In the genomic region with DNA sequence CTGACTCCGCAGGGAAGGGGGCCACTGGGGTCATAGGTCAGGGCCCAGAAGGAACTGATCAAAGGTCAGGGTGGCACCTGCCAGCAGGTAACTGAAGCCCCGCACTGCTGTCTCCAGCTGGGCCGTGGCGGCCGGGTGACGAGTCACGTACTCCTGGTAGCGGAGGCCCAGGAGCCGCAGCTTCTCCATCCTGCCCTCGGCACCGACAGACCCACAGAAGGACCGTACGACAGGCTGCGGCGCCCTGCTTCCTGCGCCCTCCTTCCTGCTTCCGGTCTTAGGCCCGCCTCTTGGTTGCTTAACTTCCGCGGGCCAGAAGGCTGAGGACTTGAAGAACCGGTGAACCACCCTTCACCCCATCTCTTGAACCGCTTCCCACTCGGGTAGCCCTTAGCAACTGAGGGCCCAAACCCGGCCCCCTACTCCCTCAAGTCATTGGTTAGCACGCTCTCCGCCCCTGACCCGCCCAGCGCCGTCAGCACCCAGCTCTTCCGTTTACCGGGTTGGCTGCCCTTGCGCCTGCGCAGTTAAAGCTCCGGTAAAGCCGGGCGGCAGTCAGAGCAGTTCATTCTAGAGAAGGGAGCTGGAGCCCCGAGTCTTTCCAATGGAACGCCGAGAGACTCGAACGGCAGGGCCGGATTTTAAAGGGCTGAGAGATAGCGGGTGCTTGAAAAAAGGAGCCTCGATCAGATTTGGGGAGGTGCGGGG, we compare ENCODE assay signal across 8 cellular contexts. TPM values are rescaled to one million over a fixed set of nuclear protein-coding genes. Genes with fewer than 3 reads are reported as not detected.
DNase-seq lines count a peak whose midpoint lies in the region; ATAC-seq, FAIRE-seq and TF ChIP-seq lines count a peak whose summit lies in the region.

A gene (minus strand): TSS at position 255 of the 708 bp plus-strand sequence. CDS start 66 bp downstream, at position 189.

- peaks cover 0 to 34% of the 10 kb centered on the region in 2 donors for H3K36me3 ChIP-seq in adrenal gland (replicated peaks in 1 of 2)
- H3K36me3 ChIP-seq in heart right ventricle: peaks cover 0 to 35% (median 17%) of the 10 kb centered on the region in 9 donors
- H3K36me3 ChIP-seq in upper lobe of left lung: peaks cover 20 to 32% (median 25%) of the 10 kb centered on the region in 4 donors

- FAIRE-seq in GM12892 (lab: Jason Lieb, UNC): peak; percentile 97

- H3K4me3 ChIP-seq in adrenal gland: peak within 1 kb of the TSS; percentile 42 to 92 (median 67)
- H3K4me3 ChIP-seq in heart right ventricle: peak within 1 kb of the TSS; percentile 75 to 99 (median 92)
- H3K4me3 ChIP-seq in upper lobe of left lung: peak within 1 kb of the TSS; percentile 73 to 96 (median 89)

- TF ChIP-seq EP300 in upper lobe of left lung (IDR thresholded peaks at IDR 0.05): peak in 1 of 4 donors; percentile 55

- H3K4me1 ChIP-seq in adrenal gland (replicated peaks in 1 of 2) (peaks cover 6 to 32% of the 10 kb centered on the region in 2 donors), heart right ventricle (peaks cover 15 to 57% (median 33%) of the 10 kb centered on the region in 9 donors), upper lobe of left lung (peaks cover 25 to 45% (median 35%) of the 10 kb centered on the region in 4 donors)

- 0 to 1% (median 0%) methylated on average over 22 to 45 of the region's 45 CpGs for WGBS in adrenal gland, 4 donors
- 0 to 1% methylated on average over 45 of the region's 45 CpGs for WGBS in heart right ventricle, 2 donors
- WGBS in upper lobe of left lung, 2 donors: 0% methylated on average over 28 to 45 of the region's 45 CpGs

- no peaks in the 10 kb centered on the region for H3K9me3 ChIP-seq in adrenal gland (replicated peaks in 1 of 3)
- H3K9me3 ChIP-seq in heart right ventricle: no peaks in the 10 kb centered on the region
- H3K9me3 ChIP-seq in upper lobe of left lung: no peaks in the 10 kb centered on the region

- DNase-seq in GM12892 (ENCODE audit: insufficient read length) (peak; percentile 98), NCI-H146 (lab: John Stamatoyannopoulos, UW) (peak; percentile 99), T-helper 1 cell (peak; percentile 94 to 99 (median 95)), adrenal gland (peak; percentile 96 to 99 (median 97)), heart right ventricle (peak; percentile 96), posterior cingulate gyrus (peak; percentile 94 to 99 (median 96)), upper lobe of left lung (peak; percentile 96 to 98)

- ATAC-seq in HG02852 (IDR thresholded peaks at IDR 0.05; ENCODE audit: unreplicated experiment) (peak; percentile 89), heart right ventricle (peak; percentile 92 to 97 (median 94)), upper lobe of left lung (ENCODE audit: low FRiP score in 2 of 2) (peak; percentile 93 to 94)

- TF ChIP-seq CTCF in adrenal gland (IDR thresholded peaks at IDR 0.05) (no peak), heart right ventricle (IDR thresholded peaks at IDR 0.05) (no peak), upper lobe of left lung (IDR thresholded peaks at IDR 0.05) (peak in 1 of 6 experiments; percentile 14)

- H3K27me3 ChIP-seq in adrenal gland (no peaks in the 10 kb centered on the region), heart right ventricle (peaks cover 0 to 15% (median 12%) of the 10 kb centered on the region in 7 donors), upper lobe of left lung (peaks cover 0 to 15% (median 10%) of the 10 kb centered on the region in 4 donors)

- TF ChIP-seq POLR2A in GM12892 (IDR thresholded peaks at IDR 0.05; ENCODE audit: low read depth, low read length) (peak; percentile 95), adrenal gland (IDR thresholded peaks at IDR 0.05) (peak; percentile 54 to 68), upper lobe of left lung (IDR thresholded peaks at IDR 0.05) (peak in 3 of 4 donors; percentile 44 to 87 (median 73))

- intact Hi-C loops in adrenal gland (cut with DNase I): loop anchor here in 1 of 2 donors (10.0 kb wide), 1 partner anchor 53 kb away; no protein-coding TSS in a partner anchor
- intact Hi-C loops in heart right ventricle (cut with DNase I): loop anchor here in 5 of 10 donors (1.0 to 5.0 kb wide), 5 partner anchors 17 to 75 kb away; a partner anchor contains a TSS
- intact Hi-C loops in posterior cingulate gyrus (cut with DNase I): no loop called here

- H3K27ac ChIP-seq in adrenal gland (peak within 1 kb of the TSS; percentile 4 to 95 (median 77)), heart right ventricle (peak within 1 kb of the TSS; percentile 72 to 96 (median 89)), upper lobe of left lung (peak within 1 kb of the TSS; percentile 88 to 93 (median 92))

RNA-seq across cellular contexts. Expression of the gene that starts here (rescaled TPM):
- polyA plus RNA-seq in GM12892 (2012; ENCODE audit: missing spikeins): 14.3 TPM
- total RNA-seq in adrenal gland (10 to 100 TPM; 32.6 to 48.5 (median 40.7) TPM), heart right ventricle (10 to 100 TPM; 10.8 to 17.8 (median 13.6) TPM), upper lobe of left lung (10 to 100 TPM; 22.9 to 43.0 (median 32.6) TPM)
- polyA plus RNA-seq in adrenal gland (10 to 100 TPM in 2 of 3 donors, 1 to 10 TPM in 1; 7.6 to 67.6 (median 52.8) TPM), heart right ventricle (10 to 100 TPM; 20.1 to 25.4 TPM)

Comparison
In these comparisons a context has a peak if more than half of its experiments do, and no peak if none do; other contexts are left out.
1. Peak in every context shown above with its lines: DNase-seq, ATAC-seq, H3K4me3 ChIP-seq and H3K27ac ChIP-seq.